Comparison of ENCODE assay signal across 1 cellular context in genomic region chr15:26864664-26865191, GRCh38.
TF ChIP-seq lines count a peak whose summit lies in the region.

No MANE protein-coding gene starts in this region.

TF ChIP-seq in GM23338, 12 proteins besides CTCF, POLR2A, EP300 and RAD21 (continued from another document):
- TF ChIP-seq, protein P1, sequence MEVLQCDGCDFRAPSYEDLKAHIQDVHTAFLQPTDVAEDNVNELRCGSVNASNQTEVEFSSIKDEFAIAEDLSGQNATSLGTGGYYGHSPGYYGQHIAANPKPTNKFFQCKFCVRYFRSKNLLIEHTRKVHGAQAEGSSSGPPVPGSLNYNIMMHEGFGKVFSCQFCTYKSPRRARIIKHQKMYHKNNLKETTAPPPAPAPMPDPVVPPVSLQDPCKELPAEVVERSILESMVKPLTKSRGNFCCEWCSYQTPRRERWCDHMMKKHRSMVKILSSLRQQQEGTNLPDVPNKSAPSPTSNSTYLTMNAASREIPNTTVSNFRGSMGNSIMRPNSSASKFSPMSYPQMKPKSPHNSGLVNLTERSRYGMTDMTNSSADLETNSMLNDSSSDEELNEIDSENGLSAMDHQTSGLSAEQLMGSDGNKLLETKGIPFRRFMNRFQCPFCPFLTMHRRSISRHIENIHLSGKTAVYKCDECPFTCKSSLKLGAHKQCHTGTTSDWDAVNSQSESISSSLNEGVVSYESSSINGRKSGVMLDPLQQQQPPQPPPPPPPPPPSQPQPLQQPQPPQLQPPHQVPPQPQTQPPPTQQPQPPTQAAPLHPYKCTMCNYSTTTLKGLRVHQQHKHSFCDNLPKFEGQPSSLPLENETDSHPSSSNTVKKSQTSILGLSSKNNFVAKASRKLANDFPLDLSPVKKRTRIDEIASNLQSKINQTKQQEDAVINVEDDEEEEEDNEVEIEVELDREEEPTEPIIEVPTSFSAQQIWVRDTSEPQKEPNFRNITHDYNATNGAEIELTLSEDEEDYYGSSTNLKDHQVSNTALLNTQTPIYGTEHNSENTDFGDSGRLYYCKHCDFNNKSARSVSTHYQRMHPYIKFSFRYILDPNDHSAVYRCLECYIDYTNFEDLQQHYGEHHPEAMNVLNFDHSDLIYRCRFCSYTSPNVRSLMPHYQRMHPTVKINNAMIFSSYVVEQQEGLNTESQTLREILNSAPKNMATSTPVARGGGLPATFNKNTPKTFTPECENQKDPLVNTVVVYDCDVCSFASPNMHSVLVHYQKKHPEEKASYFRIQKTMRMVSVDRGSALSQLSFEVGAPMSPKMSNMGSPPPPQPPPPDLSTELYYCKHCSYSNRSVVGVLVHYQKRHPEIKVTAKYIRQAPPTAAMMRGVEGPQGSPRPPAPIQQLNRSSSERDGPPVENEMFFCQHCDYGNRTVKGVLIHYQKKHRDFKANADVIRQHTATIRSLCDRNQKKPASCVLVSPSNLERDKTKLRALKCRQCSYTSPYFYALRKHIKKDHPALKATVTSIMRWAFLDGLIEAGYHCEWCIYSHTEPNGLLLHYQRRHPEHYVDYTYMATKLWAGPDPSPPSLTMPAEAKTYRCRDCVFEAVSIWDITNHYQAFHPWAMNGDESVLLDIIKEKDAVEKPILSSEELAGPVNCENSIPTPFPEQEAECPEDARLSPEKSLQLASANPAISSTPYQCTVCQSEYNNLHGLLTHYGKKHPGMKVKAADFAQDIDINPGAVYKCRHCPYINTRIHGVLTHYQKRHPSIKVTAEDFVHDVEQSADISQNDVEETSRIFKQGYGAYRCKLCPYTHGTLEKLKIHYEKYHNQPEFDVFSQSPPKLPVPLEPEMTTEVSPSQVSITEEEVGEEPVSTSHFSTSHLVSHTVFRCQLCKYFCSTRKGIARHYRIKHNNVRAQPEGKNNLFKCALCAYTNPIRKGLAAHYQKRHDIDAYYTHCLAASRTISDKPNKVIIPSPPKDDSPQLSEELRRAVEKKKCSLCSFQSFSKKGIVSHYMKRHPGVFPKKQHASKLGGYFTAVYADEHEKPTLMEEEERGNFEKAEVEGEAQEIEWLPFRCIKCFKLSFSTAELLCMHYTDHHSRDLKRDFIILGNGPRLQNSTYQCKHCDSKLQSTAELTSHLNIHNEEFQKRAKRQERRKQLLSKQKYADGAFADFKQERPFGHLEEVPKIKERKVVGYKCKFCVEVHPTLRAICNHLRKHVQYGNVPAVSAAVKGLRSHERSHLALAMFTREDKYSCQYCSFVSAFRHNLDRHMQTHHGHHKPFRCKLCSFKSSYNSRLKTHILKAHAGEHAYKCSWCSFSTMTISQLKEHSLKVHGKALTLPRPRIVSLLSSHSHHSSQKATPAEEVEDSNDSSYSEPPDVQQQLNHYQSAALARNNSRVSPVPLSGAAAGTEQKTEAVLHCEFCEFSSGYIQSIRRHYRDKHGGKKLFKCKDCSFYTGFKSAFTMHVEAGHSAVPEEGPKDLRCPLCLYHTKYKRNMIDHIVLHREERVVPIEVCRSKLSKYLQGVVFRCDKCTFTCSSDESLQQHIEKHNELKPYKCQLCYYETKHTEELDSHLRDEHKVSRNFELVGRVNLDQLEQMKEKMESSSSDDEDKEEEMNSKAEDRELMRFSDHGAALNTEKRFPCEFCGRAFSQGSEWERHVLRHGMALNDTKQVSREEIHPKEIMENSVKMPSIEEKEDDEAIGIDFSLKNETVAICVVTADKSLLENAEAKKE (CRISPR knock-in tag; IDR thresholded peaks at IDR 0.05): no peak
- TF ChIP-seq, protein P2, sequence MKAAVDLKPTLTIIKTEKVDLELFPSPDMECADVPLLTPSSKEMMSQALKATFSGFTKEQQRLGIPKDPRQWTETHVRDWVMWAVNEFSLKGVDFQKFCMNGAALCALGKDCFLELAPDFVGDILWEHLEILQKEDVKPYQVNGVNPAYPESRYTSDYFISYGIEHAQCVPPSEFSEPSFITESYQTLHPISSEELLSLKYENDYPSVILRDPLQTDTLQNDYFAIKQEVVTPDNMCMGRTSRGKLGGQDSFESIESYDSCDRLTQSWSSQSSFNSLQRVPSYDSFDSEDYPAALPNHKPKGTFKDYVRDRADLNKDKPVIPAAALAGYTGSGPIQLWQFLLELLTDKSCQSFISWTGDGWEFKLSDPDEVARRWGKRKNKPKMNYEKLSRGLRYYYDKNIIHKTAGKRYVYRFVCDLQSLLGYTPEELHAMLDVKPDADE (IDR thresholded peaks at IDR 0.05): no peak
